ENCODE assay signal across 1 cellular context in the genomic region with DNA sequence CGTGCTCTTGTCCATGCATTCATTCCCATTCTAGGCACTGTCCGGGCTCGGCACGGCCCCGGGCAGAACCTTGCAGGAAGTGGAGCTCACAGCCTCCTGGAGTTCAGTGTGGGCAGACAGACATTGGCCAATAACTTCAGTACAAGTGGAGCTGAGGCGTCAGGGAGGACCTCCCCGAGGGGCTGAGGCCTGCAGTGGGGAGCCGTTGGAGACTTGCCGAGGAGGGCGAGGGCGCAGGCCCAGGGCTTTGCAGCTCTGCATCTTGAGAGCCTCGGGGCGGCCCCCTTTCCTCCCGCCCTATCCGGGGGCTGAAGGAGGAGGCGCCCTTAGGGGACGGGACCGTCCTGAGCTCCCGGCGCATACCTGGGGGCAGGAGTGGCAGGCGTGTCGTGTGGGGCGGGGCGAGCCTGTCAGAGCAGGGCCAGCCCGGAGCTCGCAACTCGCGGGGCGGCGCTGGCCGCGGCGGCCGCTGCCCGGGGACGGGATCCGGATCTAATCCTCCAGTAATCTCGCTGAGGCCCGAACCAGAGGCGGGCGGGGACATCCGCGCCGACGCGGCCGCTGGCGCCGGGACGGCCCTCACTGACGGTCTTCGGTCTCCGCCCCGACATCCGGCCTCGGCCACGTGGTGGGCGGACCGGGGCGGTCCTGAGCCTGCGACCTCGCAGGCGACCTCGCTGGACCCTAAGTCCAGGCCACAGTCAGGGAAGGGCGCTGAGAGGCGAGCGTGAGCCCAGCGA.
TF ChIP-seq lines count a peak whose summit lies in the region.

ACY1 (plus strand) TSS at position 698 of the 740 bp plus-strand sequence. CDS start 530 bp downstream, outside the sequence.

TF ChIP-seq in K562, 482 proteins besides CTCF, POLR2A, EP300 and RAD21 (continued from another document and continues in another):
- TF ChIP-seq, protein P1, sequence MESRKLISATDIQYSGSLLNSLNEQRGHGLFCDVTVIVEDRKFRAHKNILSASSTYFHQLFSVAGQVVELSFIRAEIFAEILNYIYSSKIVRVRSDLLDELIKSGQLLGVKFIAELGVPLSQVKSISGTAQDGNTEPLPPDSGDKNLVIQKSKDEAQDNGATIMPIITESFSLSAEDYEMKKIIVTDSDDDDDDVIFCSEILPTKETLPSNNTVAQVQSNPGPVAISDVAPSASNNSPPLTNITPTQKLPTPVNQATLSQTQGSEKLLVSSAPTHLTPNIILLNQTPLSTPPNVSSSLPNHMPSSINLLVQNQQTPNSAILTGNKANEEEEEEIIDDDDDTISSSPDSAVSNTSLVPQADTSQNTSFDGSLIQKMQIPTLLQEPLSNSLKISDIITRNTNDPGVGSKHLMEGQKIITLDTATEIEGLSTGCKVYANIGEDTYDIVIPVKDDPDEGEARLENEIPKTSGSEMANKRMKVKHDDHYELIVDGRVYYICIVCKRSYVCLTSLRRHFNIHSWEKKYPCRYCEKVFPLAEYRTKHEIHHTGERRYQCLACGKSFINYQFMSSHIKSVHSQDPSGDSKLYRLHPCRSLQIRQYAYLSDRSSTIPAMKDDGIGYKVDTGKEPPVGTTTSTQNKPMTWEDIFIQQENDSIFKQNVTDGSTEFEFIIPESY (CRISPR knock-in tag; IDR thresholded peaks at IDR 0.05), result no peak
- TF ChIP-seq ZNF274 (IDR thresholded peaks at IDR 0.05; ENCODE audit: borderline replicate concordance, low read depth, low read length) (no peak), ZNF232 (CRISPR knock-in tag; IDR thresholded peaks at IDR 0.05) (no peak), AFF4 (CRISPR knock-in tag; IDR thresholded peaks at IDR 0.05) (no peak), RNF2 (IDR thresholded peaks at IDR 0.05) (no peak), BCOR (IDR thresholded peaks at IDR 0.05) (no peak), ZNF318 (IDR thresholded peaks at IDR 0.05; ENCODE audit: borderline replicate concordance in 1 of 2, low read depth in 1 of 2) (no peak), ELF1 (tag; IDR thresholded peaks at IDR 0.05) (no peak), KLF16 (IDR thresholded peaks at IDR 0.05) (peak; percentile 27; the same call in 1 of the 2 replicates), PTTG1 (tag; IDR thresholded peaks at IDR 0.05; ENCODE audit: low read depth) (no peak), FOXJ3 (CRISPR knock-in tag; IDR thresholded peaks at IDR 0.05) (no peak), SETDB1 (IDR thresholded peaks at IDR 0.05; ENCODE audit: low read length) (no peak), NFYB (IDR thresholded peaks at IDR 0.05; ENCODE audit: extremely low read depth, insufficient read length) (peak; percentile 15), ZNF143 (CRISPR knock-in tag; IDR thresholded peaks at IDR 0.05) (no peak), JUND (IDR thresholded peaks at IDR 0.05; ENCODE audit: borderline replicate concordance, low read depth, low read length) (no peak), JUND (tag; IDR thresholded peaks at IDR 0.05; ENCODE audit: borderline replicate concordance, low read depth, low read length) (no peak), E2F1 (CRISPR knock-in tag; IDR thresholded peaks at IDR 0.05) (no peak), GATAD2B (IDR thresholded peaks at IDR 0.05; ENCODE audit: borderline replicate concordance) (no peak), GTF2B (IDR thresholded peaks at IDR 0.05; ENCODE audit: extremely low read depth, insufficient read length) (no peak), ADNP (tag; IDR thresholded peaks at IDR 0.05) (no peak), ZNF586 (CRISPR knock-in tag; conservative IDR thresholded peaks at IDR 0.05) (no peak), NR2C1 (IDR thresholded peaks at IDR 0.05) (no peak; the same call in 1 of the 2 replicates), NR2C1 (tag; IDR thresholded peaks at IDR 0.05) (no peak), SAFB2 (IDR thresholded peaks at IDR 0.05; ENCODE audit: borderline replicate concordance, low read depth, low read length, severe bottlenecking) (no peak), BHLHE40 (IDR thresholded peaks at IDR 0.05; ENCODE audit: low read length) (peak; percentile 59; the same call in 1 of the 2 replicates), ZNF699 (CRISPR knock-in tag; IDR thresholded peaks at IDR 0.05; ENCODE audit: insufficient replicate concordance) (no peak), ZNF766 (CRISPR knock-in tag; conservative IDR thresholded peaks at IDR 0.05) (no peak), KDM5B (IDR thresholded peaks at IDR 0.05; ENCODE audit: insufficient replicate concordance, low read depth, low read length) (peak; percentile 86), SMARCE1 (IDR thresholded peaks at IDR 0.05) (no peak), TEAD2 (tag; IDR thresholded peaks at IDR 0.05) (no peak), ZNF436 (CRISPR knock-in tag; IDR thresholded peaks at IDR 0.05) (no peak), EWSR1 (IDR thresholded peaks at IDR 0.05; ENCODE audit: borderline replicate concordance, low read depth, partially characterized antibody) (no peak), NCOR1 (IDR thresholded peaks at IDR 0.05) (peak; percentile 38; the same call in 1 of the 2 replicates), ESRRB (CRISPR knock-in tag; IDR thresholded peaks at IDR 0.05; ENCODE audit: borderline replicate concordance) (no peak), ZNF165 (CRISPR knock-in tag; IDR thresholded peaks at IDR 0.05; ENCODE audit: borderline replicate concordance) (no peak), PHB (CRISPR knock-in tag; IDR thresholded peaks at IDR 0.05) (no peak), DIDO1 (tag; IDR thresholded peaks at IDR 0.05; ENCODE audit: low read depth) (no peak), JUN (IDR thresholded peaks at IDR 0.05; ENCODE audit: borderline replicate concordance, low read depth, low read length) (peak; percentile 57; the same call in 1 of the 2 replicates), JUN (CRISPR knock-in tag; IDR thresholded peaks at IDR 0.05; ENCODE audit: borderline replicate concordance) (no peak), FOXP1 (CRISPR knock-in tag; IDR thresholded peaks at IDR 0.05) (peak; percentile 41; the same call in 1 of the 2 replicates), NBN (IDR thresholded peaks at IDR 0.05; ENCODE audit: low read depth) (peak; percentile 26; the same call in 1 of the 2 replicates)
- TF ChIP-seq, protein P2, sequence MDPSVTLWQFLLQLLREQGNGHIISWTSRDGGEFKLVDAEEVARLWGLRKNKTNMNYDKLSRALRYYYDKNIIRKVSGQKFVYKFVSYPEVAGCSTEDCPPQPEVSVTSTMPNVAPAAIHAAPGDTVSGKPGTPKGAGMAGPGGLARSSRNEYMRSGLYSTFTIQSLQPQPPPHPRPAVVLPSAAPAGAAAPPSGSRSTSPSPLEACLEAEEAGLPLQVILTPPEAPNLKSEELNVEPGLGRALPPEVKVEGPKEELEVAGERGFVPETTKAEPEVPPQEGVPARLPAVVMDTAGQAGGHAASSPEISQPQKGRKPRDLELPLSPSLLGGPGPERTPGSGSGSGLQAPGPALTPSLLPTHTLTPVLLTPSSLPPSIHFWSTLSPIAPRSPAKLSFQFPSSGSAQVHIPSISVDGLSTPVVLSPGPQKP (CRISPR knock-in tag; IDR thresholded peaks at IDR 0.05), result no peak
- TF ChIP-seq, protein P3, sequence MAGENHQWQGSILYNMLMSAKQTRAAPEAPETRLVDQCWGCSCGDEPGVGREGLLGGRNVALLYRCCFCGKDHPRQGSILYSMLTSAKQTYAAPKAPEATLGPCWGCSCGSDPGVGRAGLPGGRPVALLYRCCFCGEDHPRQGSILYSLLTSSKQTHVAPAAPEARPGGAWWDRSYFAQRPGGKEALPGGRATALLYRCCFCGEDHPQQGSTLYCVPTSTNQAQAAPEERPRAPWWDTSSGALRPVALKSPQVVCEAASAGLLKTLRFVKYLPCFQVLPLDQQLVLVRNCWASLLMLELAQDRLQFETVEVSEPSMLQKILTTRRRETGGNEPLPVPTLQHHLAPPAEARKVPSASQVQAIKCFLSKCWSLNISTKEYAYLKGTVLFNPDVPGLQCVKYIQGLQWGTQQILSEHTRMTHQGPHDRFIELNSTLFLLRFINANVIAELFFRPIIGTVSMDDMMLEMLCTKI (IDR thresholded peaks at IDR 0.05; ENCODE audit: partially characterized antibody), result no peak
